In the genomic region with DNA sequence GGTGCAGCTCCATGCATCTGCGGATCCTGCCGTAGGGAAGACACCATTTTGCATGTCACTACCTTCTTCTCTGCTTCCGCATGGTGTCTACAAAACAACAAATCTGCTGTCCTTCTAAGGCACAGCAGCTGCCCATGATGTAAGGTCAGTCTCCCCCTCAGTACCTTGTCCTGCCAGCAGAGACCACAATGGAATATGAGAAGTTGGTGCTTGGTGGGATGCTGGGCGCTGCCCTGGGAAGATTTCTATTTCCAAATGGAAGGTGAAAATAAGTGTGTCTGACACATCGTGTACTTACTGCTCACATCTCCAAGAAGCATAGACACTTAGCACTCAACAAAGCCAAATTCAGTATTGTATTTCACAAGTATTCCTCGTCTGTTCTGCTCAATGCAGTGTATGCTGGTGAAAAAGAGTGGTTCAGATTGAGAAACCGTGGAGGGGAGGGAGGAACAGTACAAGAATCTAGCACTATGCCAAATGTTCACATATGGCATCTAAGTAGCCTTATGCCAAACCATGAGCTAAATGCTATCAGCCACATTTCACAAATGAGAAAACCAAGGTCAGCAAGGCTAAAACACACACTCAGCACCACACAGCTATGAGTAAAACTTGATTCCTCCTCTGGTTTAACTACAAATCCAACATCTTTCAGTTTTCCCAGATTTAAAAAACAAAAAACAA, we compare ENCODE assay signal across 17 cellular contexts.
DNase-seq lines count a peak whose midpoint lies in the region; ATAC-seq and TF ChIP-seq lines count a peak whose summit lies in the region.
"Had no signal": no experiment of that assay in that cellular context is flagged by ENCODE, and none has a peak within 500 bp of the region (broad histone marks: within the 10 kb centered on the region; RNA-seq: fewer than 3 reads in every experiment).

No MANE protein-coding gene starts in this region.

- peaks cover 38% of the 10 kb centered on the region for H3K4me1 Mint-ChIP-seq in endothelial cell (ENCODE audit: unreplicated experiment)
- H3K4me1 Mint-ChIP-seq in activated T-helper 17 cell treated with anti-CD3 and anti-CD28 coated beads, Interleukin-2, amount 50 U/mL, for 72 hours, result no peaks in the 10 kb centered on the region
- H3K4me1 Mint-ChIP-seq: activated CD4-positive, alpha-beta T cell treated with anti-CD3 and anti-CD28 coated beads, Interleukin-2, amount 10 ng/mL, durations not matched to agents 7 days and 5 days had no signal

- POLR2A ChIA-PET in RWPE1 (lab: Yijun Ruan, JAX; ENCODE audit: low non-redundant PET), result no interaction called here

- peak overlapping the region; percentile 18 for H3K27ac ChIP-seq in right cardiac atrium (ENCODE audit: low read length)
- H3K27ac ChIP-seq in transverse colon, result peak overlapping the region; percentile 18 to 81 (median 52)
- no peak overlapping the region for H3K27ac ChIP-seq in RWPE1
- H3K27ac ChIP-seq: 22Rv1 had no signal

- peak overlapping the region; percentile 45 for H3K27ac Mint-ChIP-seq in endothelial cell (ENCODE audit: unreplicated experiment)
- no peak overlapping the region for H3K27ac Mint-ChIP-seq in activated T-helper 17 cell treated with anti-CD3 and anti-CD28 coated beads, Interleukin-2, amount 50 U/mL, for 72 hours
- H3K27ac Mint-ChIP-seq: activated CD4-positive, alpha-beta T cell treated with anti-CD3 and anti-CD28 coated beads, Interleukin-2, amount 10 ng/mL, durations not matched to agents 7 days and 5 days; nephron; stimulated activated naive CD8-positive, alpha-beta T cell treated with anti-CD3 and anti-CD28 coated beads, Interleukin-15, Interleukin-2, amounts not matched to agents 100 ng/mL and 50 ng/mL, for 24 hours had no signal

- peaks cover 2% of the 10 kb centered on the region for H3K27me3 Mint-ChIP-seq in endothelial cell (ENCODE audit: unreplicated experiment)
- no peaks in the 10 kb centered on the region for H3K27me3 Mint-ChIP-seq in activated T-helper 17 cell treated with anti-CD3 and anti-CD28 coated beads, Interleukin-2, amount 50 U/mL, for 72 hours

- peaks cover 17% of the 10 kb centered on the region for H3K36me3 Mint-ChIP-seq in endothelial cell (ENCODE audit: low read depth, unreplicated experiment)
- H3K36me3 Mint-ChIP-seq in activated T-helper 17 cell treated with anti-CD3 and anti-CD28 coated beads, Interleukin-2, amount 50 U/mL, for 72 hours (ENCODE audit: low read depth), result no peaks in the 10 kb centered on the region

- TF ChIP-seq CTCF in endothelial cell (IDR thresholded peaks at IDR 0.05; ENCODE audit: unreplicated experiment) (no peak), transverse colon (IDR thresholded peaks at IDR 0.05) (no peak), RWPE1 (conservative IDR thresholded peaks at IDR 0.05; ENCODE audit: low read depth) (no peak)

- TF ChIP-seq POLR2A in transverse colon (IDR thresholded peaks at IDR 0.05), result no peak

- peak; percentile 74 for ATAC-seq in Right ventricle myocardium inferior
- peak; percentile 53 to 71 for ATAC-seq in right cardiac atrium
- no peak for ATAC-seq in activated T-helper 17 cell treated with anti-CD3 and anti-CD28 coated beads, Interleukin-2, amount 50 U/mL, for 72 hours (replicated peaks)
- ATAC-seq: HCT116 had no signal

- H3K4me1 ChIP-seq in right cardiac atrium (ENCODE audit: control insufficient read depth, insufficient read depth, low read length) (peaks cover 18% of the 10 kb centered on the region), transverse colon (peaks cover 0 to 35% (median 9%) of the 10 kb centered on the region in 4 donors)

- H3K9me3 Mint-ChIP-seq in endothelial cell (ENCODE audit: unreplicated experiment), result no peaks in the 10 kb centered on the region
- H3K9me3 Mint-ChIP-seq in activated T-helper 17 cell treated with anti-CD3 and anti-CD28 coated beads, Interleukin-2, amount 50 U/mL, for 72 hours, result no peaks in the 10 kb centered on the region
- H3K9me3 Mint-ChIP-seq: activated CD4-positive, alpha-beta T cell treated with anti-CD3 and anti-CD28 coated beads, Interleukin-2, amount 10 ng/mL, durations not matched to agents 7 days and 5 days; nephron; stimulated activated naive CD8-positive, alpha-beta T cell treated with anti-CD3 and anti-CD28 coated beads, Interleukin-15, Interleukin-2, amounts not matched to agents 100 ng/mL and 50 ng/mL, for 24 hours had no signal

- no peak for DNase-seq in Right ventricle myocardium inferior (ENCODE audit: missing footprints)
- DNase-seq in cardiac septum (ENCODE audit: low spot score), result no peak
- DNase-seq in endothelial cell (ENCODE audit: low spot score), result no peak
- DNase-seq in right cardiac atrium, result no peak
- DNase-seq in transverse colon, result no peak
- no peak for DNase-seq in NCI-H226
- DNase-seq in RWPE1 (ENCODE audit: low spot score), result no peak
- DNase-seq: activated CD4-positive, alpha-beta T cell treated with anti-CD3 and anti-CD28 coated beads, Interleukin-2, amount 10 ng/mL, durations not matched to agents 7 days and 5 days; Kasumi-1; NCI-H187; NCI-H82 had no signal

- intact Hi-C loops in Right ventricle myocardium inferior (cut with DNase I), result loop anchor here (5.0 to 10.0 kb wide), 3 partner anchors 105 to 455 kb away; no protein-coding TSS in a partner anchor
- intact Hi-C loops in cardiac septum (cut with DNase I), result no loop called here
- intact Hi-C loops in right cardiac atrium (cut with DNase I), result loop anchor here in 1 of 4 donors (10.0 kb wide), 1 partner anchor 467 kb away; no protein-coding TSS in a partner anchor
- intact Hi-C loops in transverse colon (cut with DNase I; ENCODE audit: low total_unique reads), result no loop called here

- WGBS in right cardiac atrium, result 76% methylated on average over 7 of the region's 7 CpGs
- 86% methylated on average over 7 of the region's 7 CpGs; no CpG with 5 or more reads in 1 of the 2 donors for WGBS in transverse colon (ENCODE audit: low coverage in 1 of 2), 2 donors

- H3K27me3 ChIP-seq in right cardiac atrium (ENCODE audit: control insufficient read depth, insufficient read depth), result no peaks in the 10 kb centered on the region
- H3K27me3 ChIP-seq in transverse colon, result no peaks in the 10 kb centered on the region

- in situ Hi-C loops in transverse colon (cut with MboI; ENCODE audit: low pct_ligation_motif_present in 1 of 4, low pct_unique_long_range_greater_than_20kb in 1 of 4, low sequenced_read_pairs in 3 of 4), result no loop called here

- no peak for TF ChIP-seq EP300 in transverse colon (IDR thresholded peaks at IDR 0.05; ENCODE audit: low read depth)

- CTCF ChIA-PET in RWPE1 (lab: Yijun Ruan, JAX), result no interaction called here

- H3K9me3 ChIP-seq in right cardiac atrium (ENCODE audit: control insufficient read depth, low read length) (no peaks in the 10 kb centered on the region), transverse colon (no peaks in the 10 kb centered on the region)

- no peak overlapping the region for H3K4me3 ChIP-seq in right cardiac atrium (ENCODE audit: low read length)
- H3K4me3 ChIP-seq in transverse colon, result no peak overlapping the region
- H3K4me3 ChIP-seq: skin epidermis had no signal

- peak overlapping the region; percentile 43 for H3K4me3 Mint-ChIP-seq in endothelial cell (ENCODE audit: unreplicated experiment)
- H3K4me3 Mint-ChIP-seq in activated T-helper 17 cell treated with anti-CD3 and anti-CD28 coated beads, Interleukin-2, amount 50 U/mL, for 72 hours, result no peak overlapping the region
- H3K4me3 Mint-ChIP-seq: activated CD4-positive, alpha-beta T cell treated with anti-CD3 and anti-CD28 coated beads, Interleukin-2, amount 10 ng/mL, durations not matched to agents 7 days and 5 days; nephron; stimulated activated naive CD8-positive, alpha-beta T cell treated with anti-CD3 and anti-CD28 coated beads, Interleukin-15, Interleukin-2, amounts not matched to agents 100 ng/mL and 50 ng/mL, for 24 hours had no signal

- H3K36me3 ChIP-seq in transverse colon, result no peaks in the 10 kb centered on the region
